Comparison of ENCODE assay signal across 8 cellular contexts in the genomic region with DNA sequence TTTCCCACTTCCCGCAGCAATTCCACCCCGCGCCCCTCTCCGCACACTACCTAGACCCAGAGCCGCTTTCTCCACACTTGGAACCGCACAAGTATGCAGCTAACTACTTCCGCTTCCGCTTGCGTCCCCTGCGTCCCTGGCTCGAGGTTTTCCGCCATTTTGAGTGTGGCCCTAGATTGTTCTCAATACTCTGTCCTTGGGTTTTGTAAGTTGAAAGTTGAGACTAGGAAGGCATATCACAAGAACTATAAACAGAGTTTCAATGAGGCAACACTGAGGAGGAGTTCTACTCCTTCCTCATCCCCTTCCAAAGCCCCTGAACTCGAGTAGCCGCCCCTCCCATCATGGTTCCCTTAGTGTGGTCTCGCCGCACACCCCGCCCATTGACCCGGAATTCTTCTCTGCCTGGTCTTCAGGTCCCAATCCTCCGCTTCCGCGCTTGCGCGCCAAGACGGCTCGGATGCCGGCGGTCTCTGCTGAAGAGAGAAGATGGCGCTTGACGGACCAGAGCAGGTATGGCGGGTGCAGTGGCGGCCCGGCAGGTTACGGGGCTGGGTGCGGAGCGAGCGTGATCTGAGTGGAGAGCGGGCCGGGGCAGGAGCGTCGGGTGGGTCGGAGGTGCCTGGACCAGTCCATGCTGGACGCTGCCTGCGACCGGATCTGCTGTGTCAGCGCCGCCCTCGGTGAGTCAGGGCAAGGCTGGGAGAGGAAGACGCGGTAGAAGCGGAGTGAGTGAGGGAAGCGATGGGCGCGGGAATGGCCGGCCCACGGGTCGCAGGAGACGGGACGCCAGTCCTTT. TPM values are rescaled to one million over a fixed set of nuclear protein-coding genes. Genes with fewer than 3 reads are reported as not detected.
DNase-seq lines count a peak whose midpoint lies in the region; ATAC-seq and TF ChIP-seq lines count a peak whose summit lies in the region.

TSS of gene FTSJ3 (minus strand) at position 662 of the 799 bp plus-strand sequence. CDS start 761 bp downstream, outside the sequence.
TSS of gene PSMC5 (plus strand) at position 430 of the 799 bp plus-strand sequence. CDS start at position 490, 60 bp downstream.

- no TSS peak for BruUV-seq in Panc1 (replicated peaks; lab: Mats Ljungman, UMichigan)

- ATAC-seq in DND-41 (ENCODE audit: insufficient read depth, low read depth) (peak; percentile 92), GM21737 (IDR thresholded peaks at IDR 0.05; ENCODE audit: unreplicated experiment) (peak; percentile 79), Panc1 (peak; percentile 95)

- TF ChIP-seq CTCF in DND-41 (IDR thresholded peaks at IDR 0.05; ENCODE audit: borderline replicate concordance, extremely low read depth, low read length, poor library complexity, severe bottlenecking) (peak; percentile 76), KMS-11 (conservative IDR thresholded peaks at IDR 0.05; ENCODE audit: low read depth, low read length) (peak; percentile 29; the same call in 1 of the 2 replicates), Panc1 (IDR thresholded peaks at IDR 0.05) (no peak; the same call in 1 of the 2 replicates), esophagus squamous epithelium (IDR thresholded peaks at IDR 0.05) (peak; percentile 39 to 50 (median 43))

- POLR2A ChIA-PET in Panc1 (lab: Charles Lee) = interaction anchor here (1.0 kb wide), 1 partner anchor 53 kb away, joined by 5 read pairs; the partner anchor contains the start of genes CCDC47 and DDX42

- intact Hi-C loops in Panc1 (cut with micrococcal nuclease; ENCODE audit: unreplicated experiment) = no loop called here
- intact Hi-C loops in esophagus squamous epithelium (cut with DNase I) = no loop called here

- H3K36me3 ChIP-seq in DND-41 (ENCODE audit: insufficient read depth, low read length) (peaks cover 73% of the 10 kb centered on the region), KMS-11 (ENCODE audit: insufficient read depth) (peaks cover 39% of the 10 kb centered on the region; the same call in 1 of the 2 replicates), Panc1 (ENCODE audit: control insufficient read depth, insufficient read depth, low read length) (peaks cover 52% of the 10 kb centered on the region), esophagus squamous epithelium (peaks cover 34 to 73% (median 56%) of the 10 kb centered on the region in 3 donors)

- H2AFZ ChIP-seq in DND-41 (ENCODE audit: low read depth, low read length) (peak within 1 kb of the TSS; percentile 77), KMS-11 (ENCODE audit: low read depth) (peak within 1 kb of the TSS; percentile 90)

- H3K9me3 ChIP-seq in DND-41 (ENCODE audit: insufficient read depth, low read length, severe bottlenecking) (no peaks in the 10 kb centered on the region), Panc1 (ENCODE audit: control insufficient read depth, insufficient read depth, low read depth, low read length) (no peaks in the 10 kb centered on the region), esophagus squamous epithelium (no peaks in the 10 kb centered on the region)

- TF ChIP-seq POLR2A in esophagus squamous epithelium (IDR thresholded peaks at IDR 0.05) = peak in 3 of 4 donors; percentile 67 to 87 (median 71)

- DNase-seq in DND-41 (peak; percentile 97), Panc1 (ENCODE audit: low read depth, low spot score) (peak; percentile 75), esophagus squamous epithelium (lab: John Stamatoyannopoulos, UW) (peak; percentile 79), myocyte (ENCODE audit: low read depth) (peak; percentile 98)
- DNase-seq in activated T-cell treated with anti-CD3 and anti-CD28 coated beads, Interleukin-2, amount 50 U/mL, for 48 hours = peak; percentile 95 to 96
- peak; percentile 79 to 94 for DNase-seq in stimulated activated CD8-positive, alpha-beta memory T cell treated with anti-CD3 and anti-CD28 coated beads, Interleukin-7, amount 100 ng/mL, for 48 hours (ENCODE audit: extremely low read depth in 1 of 2, low read depth in 1 of 2)

- H3K4me3 ChIP-seq in DND-41 (ENCODE audit: low read depth in 1 of 2, low read length in 2 of 2) (peak within 1 kb of the TSS; percentile 86 to 96), KMS-11 (IDR thresholded peaks at IDR 0.05; ENCODE audit: insufficient read depth, low read depth, low read length) (no peak within 1 kb of the TSS), Panc1 (ENCODE audit: low read depth in 2 of 2, low read length in 2 of 2) (peak within 1 kb of the TSS; percentile 80 to 96), esophagus squamous epithelium (peak within 1 kb of the TSS; percentile 62 to 92 (median 79))

- in situ Hi-C loops in Panc1 (cut with HindIII; ENCODE audit: low pct_unique_long_range_greater_than_20kb, low sequenced_read_pairs) = no loop called here

- WGBS in esophagus squamous epithelium, 2 donors = 0% methylated on average over 14 to 36 of the region's 58 CpGs

- H4K20me1 ChIP-seq in DND-41 (ENCODE audit: insufficient read depth, low read length) (peaks cover 12% of the 10 kb centered on the region), KMS-11 (ENCODE audit: insufficient read depth) (no peaks in the 10 kb centered on the region)

- H3K79me2 ChIP-seq in DND-41 (ENCODE audit: insufficient read depth, low read length) (peaks cover 61% of the 10 kb centered on the region), KMS-11 (ENCODE audit: insufficient read depth, low read depth) (peaks cover 52% of the 10 kb centered on the region)

- H3K27ac ChIP-seq in DND-41 (ENCODE audit: low read length) = peak within 1 kb of the TSS; percentile 98
- H3K27ac ChIP-seq in KMS-11 = peak within 1 kb of the TSS; percentile 73
- H3K27ac ChIP-seq in Panc1 (ENCODE audit: low read length) = peak within 1 kb of the TSS; percentile 95
- peak within 1 kb of the TSS; percentile 89 to 96 (median 92) for H3K27ac ChIP-seq in esophagus squamous epithelium

- CTCF ChIA-PET in Panc1 (lab: Charles Lee) = interaction anchor here (0.6 kb wide), 1 partner anchor 422 kb away, joined by 3 read pairs; no protein-coding TSS in a partner anchor

- H3K9ac ChIP-seq in DND-41 (ENCODE audit: low read depth, low read length) (peak within 1 kb of the TSS; percentile 68), KMS-11 (peak within 1 kb of the TSS; percentile 80)

- no peaks in the 10 kb centered on the region for H3K27me3 ChIP-seq in DND-41 (ENCODE audit: insufficient read depth, low read length, poor library complexity)
- H3K27me3 ChIP-seq in KMS-11 (ENCODE audit: insufficient read depth, low read depth) = no peaks in the 10 kb centered on the region
- H3K27me3 ChIP-seq in Panc1 (ENCODE audit: control insufficient read depth, insufficient read depth, low read length) = no peaks in the 10 kb centered on the region
- no peaks in the 10 kb centered on the region for H3K27me3 ChIP-seq in esophagus squamous epithelium

- H3K4me1 ChIP-seq in DND-41 (ENCODE audit: insufficient read depth, low read length) (peaks cover 48% of the 10 kb centered on the region), KMS-11 (ENCODE audit: low read depth, poor library complexity, severe bottlenecking) (peaks cover 30% of the 10 kb centered on the region), Panc1 (ENCODE audit: control insufficient read depth, insufficient read depth, low read length) (peaks cover 15% of the 10 kb centered on the region), esophagus squamous epithelium (peaks cover 19 to 57% (median 23%) of the 10 kb centered on the region in 3 donors)

- H3K4me2 ChIP-seq in DND-41 (ENCODE audit: insufficient read depth, low read length) (peak within 1 kb of the TSS; percentile 84), KMS-11 (peak within 1 kb of the TSS; percentile 96)

RNA-seq across cellular contexts. Expression of gene FTSJ3, which starts in this region (rescaled TPM):
- total RNA-seq in Panc1 (2021; ENCODE audit: unreplicated experiment) = 41.3 TPM
- polyA plus RNA-seq in Panc1 (2012; ENCODE audit: insufficient read length) = 31.1 TPM
- 10 to 100 TPM; 19.8 to 52.3 (median 29.0) TPM for total RNA-seq in esophagus squamous epithelium
- total RNA-seq in myocyte = 27.9 and 49.9 TPM in 2 replicates
- polyA plus RNA-seq in myocyte (2012) = 32.9 TPM

RNA-seq across cellular contexts. Expression of gene PSMC5, which starts in this region (rescaled TPM):
- total RNA-seq in Panc1 (2021; ENCODE audit: unreplicated experiment) (145 TPM), esophagus squamous epithelium (10 to 100 TPM; 55.0 to 87.9 (median 80.7) TPM), myocyte (36.8 and 50.2 TPM in 2 replicates)
- 223 TPM for polyA plus RNA-seq in Panc1 (2012; ENCODE audit: insufficient read length)
- polyA plus RNA-seq in myocyte (2012) = 161 TPM
